Comparison of ENCODE assay signal across 12 cellular contexts in genomic region chr15:63517202-63517601, GRCh38. TPM values are rescaled to one million over a fixed set of nuclear protein-coding genes. Genes with fewer than 3 reads are reported as not detected.
A peak's percentile ranks its signal among the peaks of the same experiment; 100 is the strongest.
DNase-seq lines count a peak whose midpoint lies in the region; ATAC-seq and TF ChIP-seq lines count a peak whose summit lies in the region.
"Had no signal": no experiment of that assay in that cellular context is flagged by ENCODE, and none has a peak within 500 bp of the region (broad histone marks: within the 10 kb centered on the region; RNA-seq: fewer than 3 reads in every experiment).

No MANE protein-coding gene starts in this region.

- TF ChIP-seq CTCF in DOHH2 (IDR thresholded peaks at IDR 0.05; ENCODE audit: low read depth, low read length, poor library complexity, severe bottlenecking) (no peak), Loucy (conservative IDR thresholded peaks at IDR 0.05; ENCODE audit: low read length) (no peak), WTC11 (IDR thresholded peaks at IDR 0.05) (no peak)

- H3F3A ChIP-seq in DOHH2 (ENCODE audit: control insufficient read depth, insufficient read depth) (peaks cover 9% of the 10 kb centered on the region; the same call in 1 of the 2 replicates), Loucy (ENCODE audit: low read depth) (no peaks in the 10 kb centered on the region)

- POLR2A ChIA-PET in WTC11 (lab: Charles Lee), result no interaction called here
- POLR2A ChIA-PET in naive thymus-derived CD8-positive, alpha-beta T cell (lab: Charles Lee), result interaction anchor here (0.6 to 1.6 kb wide), 4 partner anchors 9 to 38 kb away, joined by 3 to 5 read pairs (median 3); no protein-coding TSS in a partner anchor

- H3K27ac ChIP-seq in DOHH2 (ENCODE audit: low read depth, low read length), result no peak overlapping the region

- CTCF ChIA-PET in WTC11 (lab: Charles Lee), result interaction anchor here (1.0 to 1.6 kb wide), 6 partner anchors 12 to 82 kb away, joined by 3 to 10 read pairs (median 6); no protein-coding TSS in a partner anchor

- H3K9me3 ChIP-seq in DOHH2 (ENCODE audit: control insufficient read depth, insufficient read depth, low read length) (no peaks in the 10 kb centered on the region), Loucy (ENCODE audit: insufficient read depth, low read depth, low read length) (no peaks in the 10 kb centered on the region)
- H3K9me3 ChIP-seq: adrenal gland had no signal

- H3K4me1 ChIP-seq in DOHH2 (ENCODE audit: control insufficient read depth, low read length) (peaks cover 41% of the 10 kb centered on the region), Loucy (ENCODE audit: insufficient read depth, low read length, poor library complexity, severe bottlenecking) (peaks cover 42% of the 10 kb centered on the region)

- H3K4me2 ChIP-seq in DOHH2 (ENCODE audit: low read length) (peak overlapping the region; percentile 44), Loucy (ENCODE audit: low read depth, low read length, poor library complexity, severe bottlenecking) (peak overlapping the region; percentile 4)

- ATAC-seq in WTC11 (no peak), esophagus mucosa (no peak)
- peak; percentile 9 to 16 for ATAC-seq in naive thymus-derived CD8-positive, alpha-beta T cell

- no peak overlapping the region for H3K4me3 Mint-ChIP-seq in WTC11
- H3K4me3 Mint-ChIP-seq in naive thymus-derived CD8-positive, alpha-beta T cell, result peak overlapping the region in 9 of 10 donors; percentile 37 to 82 (median 69)

- H3K9me2 ChIP-seq in DOHH2 (replicated peaks; ENCODE audit: control insufficient read depth, low read length) (no peaks in the 10 kb centered on the region), Loucy (replicated peaks; ENCODE audit: low read depth, low read length) (no peaks in the 10 kb centered on the region)

- H3K9me3 Mint-ChIP-seq in WTC11, result no peaks in the 10 kb centered on the region
- no peaks in the 10 kb centered on the region for H3K9me3 Mint-ChIP-seq in naive thymus-derived CD8-positive, alpha-beta T cell

- peaks cover 100% of the 10 kb centered on the region for H3K79me2 ChIP-seq in DOHH2 (ENCODE audit: control insufficient read depth, low read length)
- H3K79me2 ChIP-seq in Loucy (ENCODE audit: insufficient read depth, low read length), result peaks cover 100% of the 10 kb centered on the region

- H3K9ac ChIP-seq in Loucy (ENCODE audit: low read depth, low read length, poor library complexity, severe bottlenecking), result no peak overlapping the region

- no peaks in the 10 kb centered on the region for H3K36me3 ChIP-seq in DOHH2 (ENCODE audit: control insufficient read depth, low read length)
- H3K36me3 ChIP-seq in Loucy (ENCODE audit: insufficient read depth, low read length), result no peaks in the 10 kb centered on the region
- H3K36me3 ChIP-seq: adrenal gland had no signal

- H3K4me3 ChIP-seq in DOHH2 (ENCODE audit: low read length), result peak overlapping the region; percentile 19
- H3K4me3 ChIP-seq in Loucy (ENCODE audit: low read length, poor library complexity, severe bottlenecking), result no peak overlapping the region
- H3K4me3 ChIP-seq: adrenal gland had no signal

- H3K27me3 ChIP-seq in DOHH2 (ENCODE audit: control insufficient read depth, low read length), result no peaks in the 10 kb centered on the region
- no peaks in the 10 kb centered on the region for H3K27me3 ChIP-seq in Loucy (ENCODE audit: insufficient read depth, low read length, poor library complexity, severe bottlenecking)
- H3K27me3 ChIP-seq: adrenal gland had no signal

- H3K4me1 Mint-ChIP-seq in WTC11, result peaks cover 53% of the 10 kb centered on the region
- peaks cover 35 to 98% (median 87%) of the 10 kb centered on the region in 4 donors for H3K4me1 Mint-ChIP-seq in naive thymus-derived CD8-positive, alpha-beta T cell

- DNase-seq in WTC11 (ENCODE audit: low spot score) (no peak), NCI-H82 (lab: John Stamatoyannopoulos, UW) (no peak), SW480 (ENCODE audit: low spot score) (no peak)
- no peak for DNase-seq in naive thymus-derived CD8-positive, alpha-beta T cell
- DNase-seq: activated CD4-positive, alpha-beta T cell treated with anti-CD3 and anti-CD28 coated beads for 4 hours; adrenal gland; DMS 273 treated with DMSO at 0.1 percent for 48 hours; HCEC 1CT; NCI-H226 had no signal

- no peaks in the 10 kb centered on the region for H3K36me3 Mint-ChIP-seq in WTC11
- H3K36me3 Mint-ChIP-seq in naive thymus-derived CD8-positive, alpha-beta T cell, result no peaks in the 10 kb centered on the region

- no peaks in the 10 kb centered on the region for H3K27me3 Mint-ChIP-seq in WTC11 (ENCODE audit: low read depth)
- H3K27me3 Mint-ChIP-seq in naive thymus-derived CD8-positive, alpha-beta T cell, result no peaks in the 10 kb centered on the region

- no peak overlapping the region for H2AFZ ChIP-seq in Loucy (ENCODE audit: low read length)

- H3K27ac Mint-ChIP-seq in WTC11, result peak overlapping the region; percentile 35; the same call in 1 of the 2 replicates
- H3K27ac Mint-ChIP-seq in naive thymus-derived CD8-positive, alpha-beta T cell, result peak overlapping the region; percentile 7 to 91 (median 79)

- H4K20me1 ChIP-seq in DOHH2 (ENCODE audit: control insufficient read depth, insufficient read depth, low read depth, low read length), result peaks cover 31% of the 10 kb centered on the region
- H4K20me1 ChIP-seq in Loucy (ENCODE audit: insufficient read depth, low read length, poor library complexity, severe bottlenecking), result peaks cover 94% of the 10 kb centered on the region

TF ChIP-seq in WTC11, 78 proteins besides CTCF, POLR2A, EP300 and RAD21:
- no peak for TF ChIP-seq USF2 (CRISPR knock-in tag; IDR thresholded peaks at IDR 0.05)
- TF ChIP-seq ZNF416 (CRISPR knock-in tag; IDR thresholded peaks at IDR 0.05), result no peak
- no peak for TF ChIP-seq MXD4 (CRISPR knock-in tag; IDR thresholded peaks at IDR 0.05; ENCODE audit: borderline replicate concordance)
- no peak for TF ChIP-seq TCF7 (CRISPR knock-in tag; IDR thresholded peaks at IDR 0.05; ENCODE audit: low read depth)
- TF ChIP-seq ATF3 (CRISPR knock-in tag; conservative IDR thresholded peaks at IDR 0.05), result no peak
- no peak for TF ChIP-seq FOXP1 (CRISPR knock-in tag; IDR thresholded peaks at IDR 0.05; ENCODE audit: borderline replicate concordance)
- no peak for TF ChIP-seq EMX1 (CRISPR knock-in tag; IDR thresholded peaks at IDR 0.05)

RNA-seq across cellular contexts. Expression of gene USP3, which starts 12.8 kb away (rescaled TPM):
- total RNA-seq in WTC11 (2021), result 30.0 to 36.6 TPM (median 30.8 TPM) in 3 replicates
- 100 to 1,000 TPM; 128 to 136 TPM for total RNA-seq in naive thymus-derived CD8-positive, alpha-beta T cell
- polyA plus RNA-seq in naive thymus-derived CD8-positive, alpha-beta T cell, result 10 to 100 TPM; 31.6 to 42.9 (median 36.9) TPM
- 37.0 TPM for total RNA-seq in esophagus mucosa

Comparison
In these comparisons a context has a peak if more than half of its experiments do, and no peak if none do; other contexts are left out.
1. ATAC-seq: peak in naive thymus-derived CD8-positive, alpha-beta T cell (2 of 2); none in WTC11 (single experiment) and esophagus mucosa (single experiment).